21 cellular contexts compared by ENCODE assay signal in the genomic region with DNA sequence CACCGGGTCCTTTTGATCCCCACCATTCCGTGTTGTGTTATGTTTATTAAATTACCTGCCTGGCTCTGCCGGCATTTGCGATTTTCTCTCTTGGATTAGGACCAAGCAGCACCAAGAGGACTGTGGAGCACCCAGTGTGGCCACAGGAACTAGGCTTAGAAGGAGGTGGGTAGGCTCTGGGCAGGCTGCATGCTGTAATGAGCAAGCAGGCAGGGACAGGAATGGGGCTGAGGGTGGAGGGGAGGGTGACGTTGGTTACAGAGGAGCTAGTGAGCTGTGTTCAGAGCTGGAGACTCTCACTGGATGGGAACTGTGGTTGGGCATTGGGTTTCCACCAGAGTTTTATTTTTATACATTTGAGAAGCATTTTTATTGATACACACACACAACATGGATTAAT. TPM values are rescaled to one million over a fixed set of nuclear protein-coding genes. Genes with fewer than 3 reads are reported as not detected.
"Had no signal": no experiment of that assay in that cellular context is flagged by ENCODE, and none has a peak within 500 bp of the region (broad histone marks: within the 10 kb centered on the region; RNA-seq: fewer than 3 reads in every experiment).

No MANE protein-coding gene starts in this region.

- H3K4me3 ChIP-seq: coronary artery, gastroesophageal sphincter, left ventricle myocardium inferior, lower lobe of right lung, psoas muscle, spleen, testis, tibial nerve had no signal

- H3K27me3 ChIP-seq: testis had no signal

- H3K9me3 ChIP-seq: psoas muscle, testis had no signal

- FAIRE-seq: endometrium, kidney had no signal

- ATAC-seq: esophagus mucosa; gastroesophageal sphincter; lower lobe of right lung; psoas muscle; sciatic nerve; stimulated activated naive B cell treated with anti-CD40 and anti-IgM and Interleukin-4, amounts not matched to agents 10 μg/mL and 1 μg/mL and 100 μg/mL, for 72 hours; stimulated activated naive CD8-positive, alpha-beta T cell treated with anti-CD3 and anti-CD28 coated beads, Interleukin-15, amount 100 ng/mL, for 72 hours had no signal

- H3K4me1 ChIP-seq: gastroesophageal sphincter, left ventricle myocardium inferior, lower lobe of right lung, psoas muscle, testis, tibial nerve had no signal

- DNase-seq: effector CD8-positive, alpha-beta T cell; glutamatergic neuron; kidney; left cardiac atrium; left ventricle myocardium inferior; lower lobe of right lung; midbrain; psoas muscle; retina; spleen; stimulated activated CD4-positive, alpha-beta T cell treated with anti-CD3 and anti-CD28 coated beads, Interleukin-2, amount 100 ng/mL, for 24 hours; stimulated activated CD4-positive, alpha-beta T cell treated with anti-CD3 and anti-CD28 coated beads, Interleukin-4, amount 100 ng/mL, for 4 hours; stimulated activated naive B cell treated with anti-CD40 and anti-IgM and Interleukin-4, amounts not matched to agents 10 μg/mL and 1 μg/mL and 100 μg/mL, for 72 hours; stimulated activated naive CD8-positive, alpha-beta T cell treated with anti-CD3 and anti-CD28 coated beads, Interleukin-15, amount 100 ng/mL, for 72 hours; testis had no signal

- H3K27ac ChIP-seq: coronary artery, gastroesophageal sphincter, left ventricle myocardium inferior, lower lobe of right lung, psoas muscle, spleen, testis, tibial nerve had no signal

- H3K36me3 ChIP-seq: gastroesophageal sphincter, left ventricle myocardium inferior, lower lobe of right lung, spleen, tibial nerve had no signal

RNA-seq across cellular contexts. Expression of gene SCN5A, which starts 7.9 kb away (rescaled TPM):
- total RNA-seq: esophagus mucosa had no signal
